Comparison of ENCODE assay signal across 8 cellular contexts in genomic region chr1:11650331-11650991, GRCh38. TPM values are rescaled to one million over a fixed set of nuclear protein-coding genes. Genes with fewer than 3 reads are reported as not detected.
DNase-seq lines count a peak whose midpoint lies in the region; ATAC-seq, FAIRE-seq and TF ChIP-seq lines count a peak whose summit lies in the region.

No MANE protein-coding gene starts in this region.

- H3K9me3 ChIP-seq in skeletal muscle satellite cell (replicated peaks; ENCODE audit: low read length): no peaks in the 10 kb centered on the region

- peaks cover 7% of the 10 kb centered on the region for H3K4me1 ChIP-seq in skeletal muscle satellite cell (ENCODE audit: control insufficient read depth, insufficient read depth, low read length)

- H3K27ac ChIP-seq in angular gyrus (ENCODE audit: low read depth, low read length): peak overlapping the region; percentile 62

- peaks cover 33% of the 10 kb centered on the region for H3K27me3 ChIP-seq in skeletal muscle satellite cell (ENCODE audit: control insufficient read depth, insufficient read depth, low read length)

- no peak for ATAC-seq in HG02981 (IDR thresholded peaks at IDR 0.05; ENCODE audit: unreplicated experiment)

- H3K36me3 ChIP-seq in skeletal muscle satellite cell (ENCODE audit: insufficient read depth, low read length): no peaks in the 10 kb centered on the region

- no peak overlapping the region for H3K9ac ChIP-seq in skeletal muscle satellite cell (ENCODE audit: low read depth, low read length)

- TF ChIP-seq CTCF in D721Med (IDR thresholded peaks at IDR 0.05; ENCODE audit: insufficient read depth, missing control alignments): peak; percentile 56

- H3K4me2 ChIP-seq in skeletal muscle satellite cell (ENCODE audit: low read length): peak overlapping the region; percentile 65

- H3K4me3 ChIP-seq in skeletal muscle satellite cell (ENCODE audit: low read length): peak overlapping the region; percentile 20

- FAIRE-seq in D721Med (lab: Jason Lieb, UNC): no peak

- peak; percentile 57 for DNase-seq in D721Med (ENCODE audit: insufficient read length, low spot score)
- peak; percentile 72 to 77 for DNase-seq in Kasumi-1 (lab: John Stamatoyannopoulos, UW)
- peak; percentile 72 for DNase-seq in T-helper 9 cell
- DNase-seq in hypothalamus (lab: John Stamatoyannopoulos, UW): peak in 45 of 51 donors; percentile 23 to 82 (median 58)
- DNase-seq in GOT3 (lab: John Stamatoyannopoulos, UW): no peak

RNA-seq across cellular contexts. Expression of gene FBXO2, which starts 3.8 kb away (rescaled TPM):
- 0.25 and 0.87 TPM in 2 replicates for total RNA-seq in skeletal muscle satellite cell (2012; rRNA removed)

RNA-seq across cellular contexts. Expression of gene FBXO44, which starts 4.2 kb away (rescaled TPM):
- total RNA-seq in skeletal muscle satellite cell (2012; rRNA removed): 8.7 and 12.7 TPM in 2 replicates

RNA-seq across cellular contexts. Expression of gene FBXO6, which starts 13.5 kb away (rescaled TPM):
- total RNA-seq in skeletal muscle satellite cell (2012; rRNA removed): 2.5 and 3.9 TPM in 2 replicates

RNA-seq across cellular contexts. Expression of gene MAD2L2, which starts 30.5 kb away (rescaled TPM):
- total RNA-seq in skeletal muscle satellite cell (2012; rRNA removed): 35.0 and 40.2 TPM in 2 replicates

RNA-seq across cellular contexts. Expression of gene DRAXIN, which starts 41.0 kb away (rescaled TPM):
- total RNA-seq in skeletal muscle satellite cell (2012; rRNA removed): under 0.01 and 0.25 TPM in 2 replicates
